Comparison of ENCODE assay signal across 29 cellular contexts in genomic region chr2:19807866-19808265, GRCh38.
"Had no signal": no experiment of that assay in that cellular context is flagged by ENCODE, and none has a peak within 500 bp of the region (broad histone marks: within the 10 kb centered on the region; RNA-seq: fewer than 3 reads in every experiment).

No MANE protein-coding gene starts in this region.

- H3K36me3 ChIP-seq: breast epithelium, left lung, lower lobe of right lung, pancreas, prostate gland, right lobe of liver, upper lobe of right lung had no signal

- H3K27ac ChIP-seq: breast epithelium, foreskin keratinocyte, left lung, lower lobe of right lung, pancreas, prostate gland, right lobe of liver, testis, upper lobe of right lung had no signal

- ATAC-seq: foreskin keratinocyte; left lung; lower lobe of right lung; naive thymus-derived CD8-positive, alpha-beta T cell; pancreas; right lobe of liver; stimulated activated naive CD8-positive, alpha-beta T cell treated with anti-CD3 and anti-CD28 coated beads, Interleukin-15, Interleukin-2, amounts not matched to agents 100 U/mL and 50 U/mL, for 24 hours; T-helper 17 cell; upper lobe of right lung had no signal

- H3K27me3 ChIP-seq: breast epithelium, left lung, pancreas, right lobe of liver, testis, upper lobe of right lung had no signal

- DNase-seq: activated CD4-positive, alpha-beta memory T cell treated with anti-CD3 and anti-CD28 coated beads for 36 hours; activated CD4-positive, alpha-beta T cell treated with anti-CD3 and anti-CD28 coated beads, Interleukin-2, amount 10 ng/mL, durations not matched to agents 24 days and 14 days; activated CD4-positive, CD25-positive, alpha-beta regulatory T cell treated with anti-CD3 and anti-CD28 coated beads, Interleukin-2, amount 50 U/mL, for 72 hours; activated CD8-positive, alpha-beta memory T cell treated with anti-CD3 and anti-CD28 coated beads, Interleukin-2, amount 50 U/mL, for 4 hours; activated effector memory CD4-positive, alpha-beta T cell treated with anti-CD3 and anti-CD28 coated beads, Interleukin-2, amount 50 U/mL, for 16 hours; activated naive CD4-positive, alpha-beta T cell treated with anti-CD3 and anti-CD28 coated beads, Interleukin-2, amount 10 ng/mL, durations not matched to agents 7 days and 5 days; activated naive CD8-positive, alpha-beta T cell treated with anti-CD3 and anti-CD28 coated beads, Interleukin-2, amount 10 ng/mL, durations not matched to agents 7 days and 5 days; activated T-cell treated with anti-CD3 and anti-CD28 coated beads, Interleukin-2, amount 50 U/mL, for 1 hour; amniotic stem cell; central memory CD4-positive, alpha-beta T cell; effector memory CD4-positive, alpha-beta T cell; foreskin keratinocyte; kidney glomerular epithelial cell; left lung; lower lobe of right lung; mesenchymal stem cell; naive thymus-derived CD8-positive, alpha-beta T cell; nucleus accumbens; pancreas; right lobe of liver; stimulated activated CD4-positive, alpha-beta T cell treated with anti-CD3 and anti-CD28 coated beads, Interleukin-4, amount 100 ng/mL, for 1 hour; stimulated activated naive CD8-positive, alpha-beta T cell treated with anti-CD3 and anti-CD28 coated beads, Interleukin-15, Interleukin-2, amounts not matched to agents 100 U/mL and 50 U/mL, for 24 hours; SW 1271; T-helper 17 cell; T1000; testis; upper lobe of right lung had no signal

- H3K4me1 ChIP-seq: breast epithelium, foreskin keratinocyte, left lung, lower lobe of right lung, pancreas, right lobe of liver, upper lobe of right lung had no signal

- H3K4me3 ChIP-seq: breast epithelium, left lung, lower lobe of right lung, pancreas, prostate gland, right lobe of liver, testis, upper lobe of right lung had no signal

- H3K9me3 ChIP-seq: breast epithelium, left lung, lower lobe of right lung, pancreas, prostate gland, right lobe of liver, testis, upper lobe of right lung had no signal
